In the genomic region with DNA sequence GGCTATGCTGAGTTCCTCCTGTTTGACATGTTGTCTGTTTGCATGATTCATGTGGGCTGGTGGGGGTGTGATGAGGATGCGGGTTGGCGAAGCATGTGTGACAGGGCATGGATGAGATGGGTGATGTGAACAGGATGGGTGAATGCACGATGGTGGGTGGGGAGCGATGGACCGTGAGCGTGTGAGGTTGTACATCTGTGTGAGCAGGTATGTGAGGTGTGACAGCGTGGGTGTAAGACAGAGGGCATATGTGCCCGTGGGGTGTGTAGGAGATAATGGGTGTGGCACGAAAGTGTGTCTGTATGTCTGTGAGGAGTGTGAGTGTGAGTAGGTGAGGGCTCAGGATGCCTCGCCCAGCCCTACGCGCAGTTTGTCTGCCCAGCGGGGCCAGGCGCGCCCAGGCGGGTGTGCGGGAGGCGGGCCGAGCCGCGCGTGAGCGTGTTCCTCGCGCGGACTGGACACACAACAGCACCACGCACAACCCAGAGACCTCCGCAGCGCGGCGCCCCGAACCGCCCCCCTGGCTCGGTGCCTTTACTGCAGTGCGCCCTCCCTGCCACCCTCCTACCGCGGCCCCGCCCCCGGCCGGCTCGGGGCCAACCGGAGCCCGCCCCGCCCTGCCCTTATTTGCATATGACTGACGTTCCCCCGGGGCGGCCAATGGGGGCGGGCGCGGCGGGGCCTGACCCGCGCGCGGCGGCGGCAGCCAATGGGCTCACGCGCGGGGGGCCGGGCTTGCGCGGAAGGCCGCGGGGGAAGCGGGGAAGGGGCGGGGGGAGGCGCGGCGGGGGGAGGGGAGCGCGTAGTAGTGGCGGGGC, we compare ENCODE assay signal across 1 cellular context.
TF ChIP-seq lines count a peak whose summit lies in the region.

No MANE protein-coding gene starts in this region.

TF ChIP-seq in H1, 55 proteins besides CTCF, POLR2A, EP300 and RAD21:
- no peak for TF ChIP-seq CREB1 (IDR thresholded peaks at IDR 0.05)
- no peak for TF ChIP-seq CEBPB (IDR thresholded peaks at IDR 0.05; ENCODE audit: low read depth, low read length)
- TF ChIP-seq TEAD4 (IDR thresholded peaks at IDR 0.05; ENCODE audit: low read depth, low read length), result no peak
- TF ChIP-seq POU5F1 (IDR thresholded peaks at IDR 0.05; ENCODE audit: low read depth, low read length), result no peak
- TF ChIP-seq, protein P1, sequence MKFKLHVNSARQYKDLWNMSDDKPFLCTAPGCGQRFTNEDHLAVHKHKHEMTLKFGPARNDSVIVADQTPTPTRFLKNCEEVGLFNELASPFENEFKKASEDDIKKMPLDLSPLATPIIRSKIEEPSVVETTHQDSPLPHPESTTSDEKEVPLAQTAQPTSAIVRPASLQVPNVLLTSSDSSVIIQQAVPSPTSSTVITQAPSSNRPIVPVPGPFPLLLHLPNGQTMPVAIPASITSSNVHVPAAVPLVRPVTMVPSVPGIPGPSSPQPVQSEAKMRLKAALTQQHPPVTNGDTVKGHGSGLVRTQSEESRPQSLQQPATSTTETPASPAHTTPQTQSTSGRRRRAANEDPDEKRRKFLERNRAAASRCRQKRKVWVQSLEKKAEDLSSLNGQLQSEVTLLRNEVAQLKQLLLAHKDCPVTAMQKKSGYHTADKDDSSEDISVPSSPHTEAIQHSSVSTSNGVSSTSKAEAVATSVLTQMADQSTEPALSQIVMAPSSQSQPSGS (IDR thresholded peaks at IDR 0.05; ENCODE audit: low read length), result no peak
- TF ChIP-seq KDM4A (IDR thresholded peaks at IDR 0.05; ENCODE audit: low read depth, low read length, severe bottlenecking), result peak; percentile 3
- no peak for TF ChIP-seq CBX5 (IDR thresholded peaks at IDR 0.05; ENCODE audit: low read depth, low read length)
- TF ChIP-seq ASH2L (IDR thresholded peaks at IDR 0.05; ENCODE audit: low read length), result peak; percentile 32
- TF ChIP-seq SIX5 (IDR thresholded peaks at IDR 0.05; ENCODE audit: low read depth, low read length), result no peak
- TF ChIP-seq SAP30 (IDR thresholded peaks at IDR 0.05; ENCODE audit: insufficient read depth, insufficient replicate concordance, low read length), result no peak
- TF ChIP-seq BACH1 (IDR thresholded peaks at IDR 0.05; ENCODE audit: low read length), result peak; percentile 68
- no peak for TF ChIP-seq SP2 (IDR thresholded peaks at IDR 0.05; ENCODE audit: low read length)
- no peak for TF ChIP-seq FOSL1 (IDR thresholded peaks at IDR 0.05; ENCODE audit: insufficient read depth, low read depth, low read length)
- TF ChIP-seq MAFK (IDR thresholded peaks at IDR 0.05; ENCODE audit: low read depth, low read length), result no peak
- TF ChIP-seq PHF8 (conservative IDR thresholded peaks at IDR 0.05; ENCODE audit: low read depth, low read length), result 0 out of 2 replicates have a peak, but pooled peaks have one; percentile 12
- TF ChIP-seq, protein P2, sequence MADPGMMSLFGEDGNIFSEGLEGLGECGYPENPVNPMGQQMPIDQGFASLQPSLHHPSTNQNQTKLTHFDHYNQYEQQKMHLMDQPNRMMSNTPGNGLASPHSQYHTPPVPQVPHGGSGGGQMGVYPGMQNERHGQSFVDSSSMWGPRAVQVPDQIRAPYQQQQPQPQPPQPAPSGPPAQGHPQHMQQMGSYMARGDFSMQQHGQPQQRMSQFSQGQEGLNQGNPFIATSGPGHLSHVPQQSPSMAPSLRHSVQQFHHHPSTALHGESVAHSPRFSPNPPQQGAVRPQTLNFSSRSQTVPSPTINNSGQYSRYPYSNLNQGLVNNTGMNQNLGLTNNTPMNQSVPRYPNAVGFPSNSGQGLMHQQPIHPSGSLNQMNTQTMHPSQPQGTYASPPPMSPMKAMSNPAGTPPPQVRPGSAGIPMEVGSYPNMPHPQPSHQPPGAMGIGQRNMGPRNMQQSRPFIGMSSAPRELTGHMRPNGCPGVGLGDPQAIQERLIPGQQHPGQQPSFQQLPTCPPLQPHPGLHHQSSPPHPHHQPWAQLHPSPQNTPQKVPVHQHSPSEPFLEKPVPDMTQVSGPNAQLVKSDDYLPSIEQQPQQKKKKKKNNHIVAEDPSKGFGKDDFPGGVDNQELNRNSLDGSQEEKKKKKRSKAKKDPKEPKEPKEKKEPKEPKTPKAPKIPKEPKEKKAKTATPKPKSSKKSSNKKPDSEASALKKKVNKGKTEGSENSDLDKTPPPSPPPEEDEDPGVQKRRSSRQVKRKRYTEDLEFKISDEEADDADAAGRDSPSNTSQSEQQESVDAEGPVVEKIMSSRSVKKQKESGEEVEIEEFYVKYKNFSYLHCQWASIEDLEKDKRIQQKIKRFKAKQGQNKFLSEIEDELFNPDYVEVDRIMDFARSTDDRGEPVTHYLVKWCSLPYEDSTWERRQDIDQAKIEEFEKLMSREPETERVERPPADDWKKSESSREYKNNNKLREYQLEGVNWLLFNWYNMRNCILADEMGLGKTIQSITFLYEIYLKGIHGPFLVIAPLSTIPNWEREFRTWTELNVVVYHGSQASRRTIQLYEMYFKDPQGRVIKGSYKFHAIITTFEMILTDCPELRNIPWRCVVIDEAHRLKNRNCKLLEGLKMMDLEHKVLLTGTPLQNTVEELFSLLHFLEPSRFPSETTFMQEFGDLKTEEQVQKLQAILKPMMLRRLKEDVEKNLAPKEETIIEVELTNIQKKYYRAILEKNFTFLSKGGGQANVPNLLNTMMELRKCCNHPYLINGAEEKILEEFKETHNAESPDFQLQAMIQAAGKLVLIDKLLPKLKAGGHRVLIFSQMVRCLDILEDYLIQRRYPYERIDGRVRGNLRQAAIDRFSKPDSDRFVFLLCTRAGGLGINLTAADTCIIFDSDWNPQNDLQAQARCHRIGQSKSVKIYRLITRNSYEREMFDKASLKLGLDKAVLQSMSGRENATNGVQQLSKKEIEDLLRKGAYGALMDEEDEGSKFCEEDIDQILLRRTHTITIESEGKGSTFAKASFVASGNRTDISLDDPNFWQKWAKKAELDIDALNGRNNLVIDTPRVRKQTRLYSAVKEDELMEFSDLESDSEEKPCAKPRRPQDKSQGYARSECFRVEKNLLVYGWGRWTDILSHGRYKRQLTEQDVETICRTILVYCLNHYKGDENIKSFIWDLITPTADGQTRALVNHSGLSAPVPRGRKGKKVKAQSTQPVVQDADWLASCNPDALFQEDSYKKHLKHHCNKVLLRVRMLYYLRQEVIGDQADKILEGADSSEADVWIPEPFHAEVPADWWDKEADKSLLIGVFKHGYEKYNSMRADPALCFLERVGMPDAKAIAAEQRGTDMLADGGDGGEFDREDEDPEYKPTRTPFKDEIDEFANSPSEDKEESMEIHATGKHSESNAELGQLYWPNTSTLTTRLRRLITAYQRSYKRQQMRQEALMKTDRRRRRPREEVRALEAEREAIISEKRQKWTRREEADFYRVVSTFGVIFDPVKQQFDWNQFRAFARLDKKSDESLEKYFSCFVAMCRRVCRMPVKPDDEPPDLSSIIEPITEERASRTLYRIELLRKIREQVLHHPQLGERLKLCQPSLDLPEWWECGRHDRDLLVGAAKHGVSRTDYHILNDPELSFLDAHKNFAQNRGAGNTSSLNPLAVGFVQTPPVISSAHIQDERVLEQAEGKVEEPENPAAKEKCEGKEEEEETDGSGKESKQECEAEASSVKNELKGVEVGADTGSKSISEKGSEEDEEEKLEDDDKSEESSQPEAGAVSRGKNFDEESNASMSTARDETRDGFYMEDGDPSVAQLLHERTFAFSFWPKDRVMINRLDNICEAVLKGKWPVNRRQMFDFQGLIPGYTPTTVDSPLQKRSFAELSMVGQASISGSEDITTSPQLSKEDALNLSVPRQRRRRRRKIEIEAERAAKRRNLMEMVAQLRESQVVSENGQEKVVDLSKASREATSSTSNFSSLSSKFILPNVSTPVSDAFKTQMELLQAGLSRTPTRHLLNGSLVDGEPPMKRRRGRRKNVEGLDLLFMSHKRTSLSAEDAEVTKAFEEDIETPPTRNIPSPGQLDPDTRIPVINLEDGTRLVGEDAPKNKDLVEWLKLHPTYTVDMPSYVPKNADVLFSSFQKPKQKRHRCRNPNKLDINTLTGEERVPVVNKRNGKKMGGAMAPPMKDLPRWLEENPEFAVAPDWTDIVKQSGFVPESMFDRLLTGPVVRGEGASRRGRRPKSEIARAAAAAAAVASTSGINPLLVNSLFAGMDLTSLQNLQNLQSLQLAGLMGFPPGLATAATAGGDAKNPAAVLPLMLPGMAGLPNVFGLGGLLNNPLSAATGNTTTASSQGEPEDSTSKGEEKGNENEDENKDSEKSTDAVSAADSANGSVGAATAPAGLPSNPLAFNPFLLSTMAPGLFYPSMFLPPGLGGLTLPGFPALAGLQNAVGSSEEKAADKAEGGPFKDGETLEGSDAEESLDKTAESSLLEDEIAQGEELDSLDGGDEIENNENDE (IDR thresholded peaks at IDR 0.05; ENCODE audit: insufficient replicate concordance, low read length), result no peak
- TF ChIP-seq JUND (IDR thresholded peaks at IDR 0.05; ENCODE audit: low read length), result no peak
- no peak for TF ChIP-seq EGR1 (IDR thresholded peaks at IDR 0.05; ENCODE audit: borderline replicate concordance, low read depth, low read length)
- TF ChIP-seq TAF1 (IDR thresholded peaks at IDR 0.05; ENCODE audit: low read depth, low read length), result no peak
- TF ChIP-seq SIN3A (conservative IDR thresholded peaks at IDR 0.05 in 1 of 2, IDR thresholded peaks at IDR 0.05 in 1 of 2; ENCODE audit: low read depth in 1 of 2, low read length in 2 of 2), result no peak
